Comparison of ENCODE assay signal across 23 cellular contexts in genomic region chr17:79556263-79556662, GRCh38. TPM values are rescaled to one million over a fixed set of nuclear protein-coding genes. Genes with fewer than 3 reads are reported as not detected.
"Had no signal": no experiment of that assay in that cellular context is flagged by ENCODE, and none has a peak within 500 bp of the region (broad histone marks: within the 10 kb centered on the region; RNA-seq: fewer than 3 reads in every experiment).

No MANE protein-coding gene starts in this region.

- H3K27ac Mint-ChIP-seq: activated CD4-positive, alpha-beta T cell treated with anti-CD3 and anti-CD28 coated beads for 36 hours; activated naive CD4-positive, alpha-beta T cell treated with anti-CD3 and anti-CD28 coated beads, Interleukin-2, amount 10 ng/mL, durations not matched to agents 7 days and 5 days; activated T-cell treated with anti-CD3 and anti-CD28 coated beads, Interleukin-2, amount 50 U/mL, for 24 hours; endodermal cell; nephron progenitor cell; progenitor cell of endocrine pancreas; stimulated activated naive CD8-positive, alpha-beta T cell treated with anti-CD3 and anti-CD28 coated beads, Interleukin-15, Interleukin-2, amounts not matched to agents 100 ng/mL and 50 ng/mL, for 24 hours; T-helper 17 cell; WTC11 had no signal

- H3K4me3 Mint-ChIP-seq: activated CD4-positive, alpha-beta T cell treated with anti-CD3 and anti-CD28 coated beads for 36 hours; activated naive CD4-positive, alpha-beta T cell treated with anti-CD3 and anti-CD28 coated beads, Interleukin-2, amount 10 ng/mL, durations not matched to agents 7 days and 5 days; activated T-cell treated with anti-CD3 and anti-CD28 coated beads, Interleukin-2, amount 50 U/mL, for 24 hours; endodermal cell; nephron progenitor cell; stimulated activated naive CD8-positive, alpha-beta T cell treated with anti-CD3 and anti-CD28 coated beads, Interleukin-15, Interleukin-2, amounts not matched to agents 100 ng/mL and 50 ng/mL, for 24 hours; T-helper 17 cell; WTC11 had no signal

- H3K27ac ChIP-seq: epithelial cell of prostate, foreskin keratinocyte, hepatocyte, right atrium auricular region, tibial nerve, uterus had no signal

- H3K4me1 Mint-ChIP-seq: activated CD4-positive, alpha-beta T cell treated with anti-CD3 and anti-CD28 coated beads for 36 hours; endodermal cell; T-helper 17 cell; WTC11 had no signal

- DNase-seq: activated CD4-positive, alpha-beta T cell treated with anti-CD3 and anti-CD28 coated beads for 36 hours; activated CD4-positive, alpha-beta T cell treated with anti-CD3 and anti-CD28 coated beads, Interleukin-2, amount 50 U/mL, for 48 hours; activated naive CD4-positive, alpha-beta T cell treated with anti-CD3 and anti-CD28 coated beads, Interleukin-2, amount 10 ng/mL, durations not matched to agents 7 days and 5 days; activated T-cell treated with anti-CD3 and anti-CD28 coated beads, Interleukin-2, amount 50 U/mL, for 24 hours; endodermal cell; foreskin keratinocyte; left cardiac atrium; mesendoderm; nephron progenitor cell; stimulated activated CD4-positive, alpha-beta T cell treated with anti-CD3 and anti-CD28 coated beads, Interleukin-2, amount 100 ng/mL, for 24 hours; T-helper 17 cell; uterus had no signal

- H3K36me3 Mint-ChIP-seq: activated naive CD4-positive, alpha-beta T cell treated with anti-CD3 and anti-CD28 coated beads, Interleukin-2, amount 10 ng/mL, durations not matched to agents 7 days and 5 days had no signal

- H3K4me3 ChIP-seq: hepatocyte, right atrium auricular region, tibial nerve, uterus had no signal

- H3K27me3 ChIP-seq: foreskin keratinocyte, hepatocyte, uterus had no signal

- ATAC-seq: activated CD4-positive, alpha-beta T cell treated with anti-CD3 and anti-CD28 coated beads for 36 hours; foreskin keratinocyte; left cardiac atrium; T-helper 17 cell; WTC11 had no signal

- H3K4me1 ChIP-seq: foreskin keratinocyte, right atrium auricular region, tibial nerve, uterus had no signal

- H3K36me3 ChIP-seq: right atrium auricular region, tibial nerve, uterus had no signal

RNA-seq across cellular contexts. Expression of gene RBFOX3, which starts 54.6 kb away (rescaled TPM):
- total RNA-seq: dermis microvascular lymphatic vessel endothelial cell, fibroblast of lung, foreskin keratinocyte, hepatocyte, left cardiac atrium, lower leg skin, omental fat pad, right atrium auricular region, tibial nerve had no signal
